ENCODE assay signal across 2 cellular contexts in genomic region chr14:70888151-70888499, GRCh38.
TF ChIP-seq lines count a peak whose summit lies in the region.

No MANE protein-coding gene starts in this region.

TF ChIP-seq in IMR-90, 13 proteins besides CTCF, POLR2A, EP300 and RAD21:
- no peak for TF ChIP-seq CEBPB (IDR thresholded peaks at IDR 0.05; ENCODE audit: low read depth, low read length)
- no peak for TF ChIP-seq MAFK (IDR thresholded peaks at IDR 0.05; ENCODE audit: low read depth, low read length)
- no peak for TF ChIP-seq RFX5 (IDR thresholded peaks at IDR 0.05; ENCODE audit: low read depth, low read length)
- TF ChIP-seq, protein P1, sequence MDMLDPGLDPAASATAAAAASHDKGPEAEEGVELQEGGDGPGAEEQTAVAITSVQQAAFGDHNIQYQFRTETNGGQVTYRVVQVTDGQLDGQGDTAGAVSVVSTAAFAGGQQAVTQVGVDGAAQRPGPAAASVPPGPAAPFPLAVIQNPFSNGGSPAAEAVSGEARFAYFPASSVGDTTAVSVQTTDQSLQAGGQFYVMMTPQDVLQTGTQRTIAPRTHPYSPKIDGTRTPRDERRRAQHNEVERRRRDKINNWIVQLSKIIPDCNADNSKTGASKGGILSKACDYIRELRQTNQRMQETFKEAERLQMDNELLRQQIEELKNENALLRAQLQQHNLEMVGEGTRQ (IDR thresholded peaks at IDR 0.05; ENCODE audit: low read depth, low read length) = no peak
- TF ChIP-seq FOS (IDR thresholded peaks at IDR 0.05; ENCODE audit: low read depth, low read length) = no peak
- no peak for TF ChIP-seq BHLHE40 (IDR thresholded peaks at IDR 0.05; ENCODE audit: low read depth, low read length)
- TF ChIP-seq RCOR1 (IDR thresholded peaks at IDR 0.05; ENCODE audit: insufficient replicate concordance, low read length) = no peak
- no peak for TF ChIP-seq SMC3 (IDR thresholded peaks at IDR 0.05; ENCODE audit: low read depth, low read length)

TF ChIP-seq in GM12878, 131 proteins besides CTCF, POLR2A, EP300 and RAD21:
- TF ChIP-seq ASH2L (IDR thresholded peaks at IDR 0.05; ENCODE audit: borderline replicate concordance, low read depth) (no peak), ETV6 (conservative IDR thresholded peaks at IDR 0.05 in 1 of 2, IDR thresholded peaks at IDR 0.05 in 1 of 2; ENCODE audit: borderline replicate concordance in 1 of 2, low read depth in 1 of 2) (no peak), FOXK2 (IDR thresholded peaks at IDR 0.05) (no peak), SMC3 (IDR thresholded peaks at IDR 0.05; ENCODE audit: borderline replicate concordance, low read length) (no peak), CEBPB (IDR thresholded peaks at IDR 0.05; ENCODE audit: borderline replicate concordance in 1 of 2, low read depth in 2 of 2, low read length in 2 of 2) (no peak), POLR2AphosphoS2 (IDR thresholded peaks at IDR 0.05; ENCODE audit: low read depth, low read length) (no peak), KDM1A (IDR thresholded peaks at IDR 0.05; ENCODE audit: borderline replicate concordance) (no peak), WRNIP1 (IDR thresholded peaks at IDR 0.05; ENCODE audit: borderline replicate concordance, low read depth, low read length) (no peak), HDGF (IDR thresholded peaks at IDR 0.05) (no peak), PML (IDR thresholded peaks at IDR 0.05; ENCODE audit: low read length) (no peak), ATF3 (IDR thresholded peaks at IDR 0.05; ENCODE audit: borderline replicate concordance, extremely low read depth, low read depth, low read length) (no peak), FOS (IDR thresholded peaks at IDR 0.05; ENCODE audit: borderline replicate concordance, extremely low read depth, insufficient read length) (no peak), ELK1 (IDR thresholded peaks at IDR 0.05; ENCODE audit: low read depth, low read length) (no peak)
- TF ChIP-seq, protein P2, sequence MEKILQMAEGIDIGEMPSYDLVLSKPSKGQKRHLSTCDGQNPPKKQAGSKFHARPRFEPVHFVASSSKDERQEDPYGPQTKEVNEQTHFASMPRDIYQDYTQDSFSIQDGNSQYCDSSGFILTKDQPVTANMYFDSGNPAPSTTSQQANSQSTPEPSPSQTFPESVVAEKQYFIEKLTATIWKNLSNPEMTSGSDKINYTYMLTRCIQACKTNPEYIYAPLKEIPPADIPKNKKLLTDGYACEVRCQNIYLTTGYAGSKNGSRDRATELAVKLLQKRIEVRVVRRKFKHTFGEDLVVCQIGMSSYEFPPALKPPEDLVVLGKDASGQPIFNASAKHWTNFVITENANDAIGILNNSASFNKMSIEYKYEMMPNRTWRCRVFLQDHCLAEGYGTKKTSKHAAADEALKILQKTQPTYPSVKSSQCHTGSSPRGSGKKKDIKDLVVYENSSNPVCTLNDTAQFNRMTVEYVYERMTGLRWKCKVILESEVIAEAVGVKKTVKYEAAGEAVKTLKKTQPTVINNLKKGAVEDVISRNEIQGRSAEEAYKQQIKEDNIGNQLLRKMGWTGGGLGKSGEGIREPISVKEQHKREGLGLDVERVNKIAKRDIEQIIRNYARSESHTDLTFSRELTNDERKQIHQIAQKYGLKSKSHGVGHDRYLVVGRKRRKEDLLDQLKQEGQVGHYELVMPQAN (conservative IDR thresholded peaks at IDR 0.05) = no peak
